Comparison of ENCODE assay signal across 1 cellular context in the genomic region with DNA sequence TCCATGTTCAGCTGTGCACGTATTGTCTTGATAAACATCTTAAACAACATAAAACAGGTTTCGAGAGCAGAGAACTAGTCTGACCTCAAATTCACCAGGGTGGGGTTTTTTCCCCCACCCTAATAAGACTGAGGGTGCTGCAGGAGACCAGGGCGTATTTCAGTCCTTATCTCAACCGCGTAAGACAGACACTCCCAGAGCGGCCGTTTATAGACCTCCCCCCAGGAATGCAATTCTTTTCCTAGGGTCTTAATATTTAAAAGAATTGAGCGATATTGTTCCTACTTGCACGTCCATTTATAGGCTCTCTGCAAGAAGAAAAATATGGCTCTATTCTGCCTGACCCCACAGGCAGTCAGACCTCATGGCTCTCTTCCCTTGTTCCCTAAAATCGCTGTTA.
TF ChIP-seq lines count a peak whose summit lies in the region.

No MANE protein-coding gene starts in this region.

TF ChIP-seq in GM12878, 131 proteins besides CTCF, POLR2A, EP300 and RAD21:
- peak; percentile 94 for TF ChIP-seq ZBTB33 (IDR thresholded peaks at IDR 0.05)
TF ChIP-seq in GM12878: peak in this region for 1; not testable (repeated sequence) for 130.
